Comparison of ENCODE assay signal across 30 cellular contexts in the genomic region with DNA sequence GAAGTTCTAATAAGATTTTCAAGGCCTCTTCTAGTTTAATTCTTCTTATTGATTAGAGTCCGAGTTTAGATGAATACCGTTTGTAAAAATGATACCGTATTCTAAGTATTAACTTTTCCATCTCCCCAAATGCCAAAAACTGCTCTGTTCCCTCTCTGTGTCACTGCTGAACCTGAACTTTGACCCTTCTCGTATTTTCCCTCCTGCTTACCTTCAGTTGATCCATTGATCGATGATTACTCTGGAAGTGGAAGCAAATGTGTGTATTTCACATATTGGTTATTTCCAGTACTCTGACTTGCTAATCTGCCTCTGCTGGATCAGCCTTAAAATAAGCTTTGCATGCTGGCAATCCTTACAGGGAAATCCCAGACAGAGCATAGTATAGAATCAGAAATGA.
"Had no signal": no experiment of that assay in that cellular context is flagged by ENCODE, and none has a peak within 500 bp of the region (broad histone marks: within the 10 kb centered on the region; RNA-seq: fewer than 3 reads in every experiment).

No MANE protein-coding gene starts in this region.

- H3K9me3 Mint-ChIP-seq: activated CD4-positive, alpha-beta memory T cell treated with anti-CD3 and anti-CD28 coated beads for 36 hours; activated CD4-positive, alpha-beta T cell treated with anti-CD3 and anti-CD28 coated beads, Interleukin-2, amount 10 ng/mL, durations not matched to agents 24 days and 14 days; activated naive CD4-positive, alpha-beta T cell treated with anti-CD3 and anti-CD28 coated beads, Interleukin-2, amount 10 ng/mL, durations not matched to agents 7 days and 5 days; activated naive CD4-positive, alpha-beta T cell treated with anti-CD3 and anti-CD28 coated beads, Interleukin-2, amount 50 U/mL, for 72 hours; activated naive CD8-positive, alpha-beta T cell treated with anti-CD3 and anti-CD28 coated beads, Interleukin-2, amount 10 ng/mL, durations not matched to agents 7 days and 5 days; activated T-cell treated with anti-CD3 and anti-CD28 coated beads, Interleukin-2, amount 50 U/mL, for 72 hours; brain; endodermal cell; T-helper 2 cell treated with Interferon-gamma antibody and Interleukin-4, amounts not matched to agents 5 μg/mL and 100 μg/mL, for 36 hours had no signal

- H3K27me3 ChIP-seq: ascending aorta, breast epithelium, cardiac muscle cell, colonic mucosa, gastroesophageal sphincter had no signal

- H3K27me3 Mint-ChIP-seq: activated CD4-positive, alpha-beta memory T cell treated with anti-CD3 and anti-CD28 coated beads for 36 hours; activated CD4-positive, alpha-beta T cell treated with anti-CD3 and anti-CD28 coated beads for 36 hours; activated CD4-positive, alpha-beta T cell treated with anti-CD3 and anti-CD28 coated beads, Interleukin-2, amount 10 ng/mL, durations not matched to agents 24 days and 14 days; activated CD8-positive, alpha-beta memory T cell treated with anti-CD3 and anti-CD28 coated beads, Interleukin-2, amount 10 ng/mL, durations not matched to agents 7 days and 5 days; activated naive CD4-positive, alpha-beta T cell treated with anti-CD3 and anti-CD28 coated beads, Interleukin-2, amount 10 ng/mL, durations not matched to agents 7 days and 5 days; activated naive CD8-positive, alpha-beta T cell treated with anti-CD3 and anti-CD28 coated beads, Interleukin-2, amount 10 ng/mL, durations not matched to agents 7 days and 5 days; brain; T-helper 17 cell had no signal

- H3K4me1 Mint-ChIP-seq: endodermal cell, T-helper 17 cell had no signal

- H3K4me1 ChIP-seq: ascending aorta, breast epithelium, colonic mucosa had no signal

- ATAC-seq: activated CD4-positive, alpha-beta T cell treated with anti-CD3 and anti-CD28 coated beads for 36 hours; activated CD8-positive, alpha-beta memory T cell treated with anti-CD3 and anti-CD28 coated beads, Interleukin-2, amount 10 ng/mL, durations not matched to agents 7 days and 5 days; activated CD8-positive, alpha-beta T cell treated with anti-CD3 and anti-CD28 coated beads, Interleukin-2, amount 10 ng/mL, durations not matched to agents 7 days and 5 days; activated naive CD4-positive, alpha-beta T cell treated with anti-CD3 and anti-CD28 coated beads, Interleukin-2, amount 50 U/mL, for 72 hours; activated T-cell treated with anti-CD3 and anti-CD28 coated beads, Interleukin-2, amount 50 U/mL, for 72 hours; esophagus mucosa; gastroesophageal sphincter; T-helper 17 cell had no signal

- H3K4me3 ChIP-seq: ascending aorta, breast epithelium, cardiac muscle cell, colonic mucosa, gastroesophageal sphincter had no signal

- H3K27ac ChIP-seq: ascending aorta, breast epithelium, cardiac muscle cell, colonic mucosa, gastroesophageal sphincter had no signal

- H3K36me3 ChIP-seq: breast epithelium, colonic mucosa had no signal

- DNase-seq: activated CD4-positive, alpha-beta memory T cell treated with anti-CD3 and anti-CD28 coated beads for 36 hours; activated CD4-positive, alpha-beta T cell treated with anti-CD3 and anti-CD28 coated beads for 36 hours; activated CD4-positive, alpha-beta T cell treated with anti-CD3 and anti-CD28 coated beads, Interleukin-2, amount 10 ng/mL, durations not matched to agents 24 days and 14 days; activated CD4-positive, CD25-positive, alpha-beta regulatory T cell; activated CD4-positive, CD25-positive, alpha-beta regulatory T cell treated with anti-CD3 and anti-CD28 coated beads, Interleukin-2, amount 50 U/mL, for 72 hours; activated CD8-positive, alpha-beta memory T cell treated with anti-CD3 and anti-CD28 coated beads, Interleukin-2, amount 10 ng/mL, durations not matched to agents 7 days and 5 days; activated CD8-positive, alpha-beta memory T cell treated with anti-CD3 and anti-CD28 coated beads, Interleukin-2, amount 50 U/mL, for 4 hours; activated CD8-positive, alpha-beta T cell treated with anti-CD3 and anti-CD28 coated beads, Interleukin-2, amount 10 ng/mL, durations not matched to agents 7 days and 5 days; activated gamma-delta T cell; activated naive CD4-positive, alpha-beta T cell; activated naive CD4-positive, alpha-beta T cell treated with anti-CD3 and anti-CD28 coated beads, Interleukin-2, amount 10 ng/mL, durations not matched to agents 7 days and 5 days; activated naive CD8-positive, alpha-beta T cell treated with anti-CD3 and anti-CD28 coated beads, Interleukin-2, amount 10 ng/mL, durations not matched to agents 7 days and 5 days; activated T-cell treated with anti-CD3 and anti-CD28 coated beads, Interleukin-2, amount 50 U/mL, for 1 hour; activated T-cell treated with anti-CD3 and anti-CD28 coated beads, Interleukin-2, amount 50 U/mL, for 72 hours; central memory CD4-positive, alpha-beta T cell; cerebellar nuclear complex; colonic mucosa; effector memory CD4-positive, alpha-beta T cell; endodermal cell; T-helper 1 cell; T-helper 17 cell; T1000 had no signal

- H3K4me3 Mint-ChIP-seq: activated CD4-positive, alpha-beta memory T cell treated with anti-CD3 and anti-CD28 coated beads for 36 hours; activated CD4-positive, alpha-beta T cell treated with anti-CD3 and anti-CD28 coated beads for 36 hours; activated CD4-positive, alpha-beta T cell treated with anti-CD3 and anti-CD28 coated beads, Interleukin-2, amount 10 ng/mL, durations not matched to agents 24 days and 14 days; activated CD8-positive, alpha-beta memory T cell treated with anti-CD3 and anti-CD28 coated beads, Interleukin-2, amount 10 ng/mL, durations not matched to agents 7 days and 5 days; activated CD8-positive, alpha-beta T cell treated with anti-CD3 and anti-CD28 coated beads, Interleukin-2, amount 10 ng/mL, durations not matched to agents 7 days and 5 days; activated naive CD4-positive, alpha-beta T cell treated with anti-CD3 and anti-CD28 coated beads, Interleukin-2, amount 10 ng/mL, durations not matched to agents 7 days and 5 days; activated naive CD8-positive, alpha-beta T cell treated with anti-CD3 and anti-CD28 coated beads, Interleukin-2, amount 10 ng/mL, durations not matched to agents 7 days and 5 days; activated T-cell treated with anti-CD3 and anti-CD28 coated beads, Interleukin-2, amount 50 U/mL, for 72 hours; brain; endodermal cell; T-helper 17 cell; T-helper 2 cell treated with Interferon-gamma antibody and Interleukin-4, amounts not matched to agents 5 μg/mL and 100 μg/mL, for 36 hours had no signal

- H3K9me3 ChIP-seq: ascending aorta, breast epithelium, colonic mucosa, gastroesophageal sphincter had no signal
